In genomic region chr6:15956205-15957106, GRCh38 we compare ENCODE assay signal across 1 cellular context.
TF ChIP-seq lines count a peak whose summit lies in the region.

No MANE protein-coding gene starts in this region.

TF ChIP-seq in HEK293, 187 proteins besides CTCF, POLR2A, EP300 and RAD21 (continued from another document):
- TF ChIP-seq, protein P1, sequence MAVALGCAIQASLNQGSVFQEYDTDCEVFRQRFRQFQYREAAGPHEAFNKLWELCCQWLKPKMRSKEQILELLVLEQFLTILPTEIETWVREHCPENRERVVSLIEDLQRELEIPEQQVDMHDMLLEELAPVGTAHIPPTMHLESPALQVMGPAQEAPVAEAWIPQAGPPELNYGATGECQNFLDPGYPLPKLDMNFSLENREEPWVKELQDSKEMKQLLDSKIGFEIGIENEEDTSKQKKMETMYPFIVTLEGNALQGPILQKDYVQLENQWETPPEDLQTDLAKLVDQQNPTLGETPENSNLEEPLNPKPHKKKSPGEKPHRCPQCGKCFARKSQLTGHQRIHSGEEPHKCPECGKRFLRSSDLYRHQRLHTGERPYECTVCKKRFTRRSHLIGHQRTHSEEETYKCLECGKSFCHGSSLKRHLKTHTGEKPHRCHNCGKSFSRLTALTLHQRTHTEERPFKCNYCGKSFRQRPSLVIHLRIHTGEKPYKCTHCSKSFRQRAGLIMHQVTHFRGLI (tag by site-specific recombination; IDR thresholded peaks at IDR 0.05) = peak; percentile 55; the same call in 1 of the 2 replicates
- TF ChIP-seq TRIM28 (IDR thresholded peaks at IDR 0.05; ENCODE audit: borderline replicate concordance, low read length) = peak; percentile 51
- TF ChIP-seq ZNF792 (tag by site-specific recombination; IDR thresholded peaks at IDR 0.05) = no peak
- TF ChIP-seq ZNF132 (tag by site-specific recombination; IDR thresholded peaks at IDR 0.05; ENCODE audit: borderline replicate concordance) = no peak
- TF ChIP-seq ZNF366 (tag by site-specific recombination; conservative IDR thresholded peaks at IDR 0.05) = peak; percentile 78
- no peak for TF ChIP-seq MYNN (tag by site-specific recombination; IDR thresholded peaks at IDR 0.05; ENCODE audit: borderline replicate concordance)
- no peak for TF ChIP-seq ZNF571 (tag by site-specific recombination; IDR thresholded peaks at IDR 0.05)
- TF ChIP-seq ZNF658 (tag by site-specific recombination; IDR thresholded peaks at IDR 0.05) = no peak
- peak; percentile 41; the same call in 1 of the 2 replicates for TF ChIP-seq ZNF394 (tag by site-specific recombination; IDR thresholded peaks at IDR 0.05; ENCODE audit: borderline replicate concordance)
- TF ChIP-seq BCL11A (tag by site-specific recombination; IDR thresholded peaks at IDR 0.05; ENCODE audit: low read depth) = peak; percentile 73
- TF ChIP-seq OVOL3 (tag by site-specific recombination; IDR thresholded peaks at IDR 0.05) = peak; percentile 90
- TF ChIP-seq TCF7L2 (IDR thresholded peaks at IDR 0.05; ENCODE audit: borderline replicate concordance, low read depth, low read length) = peak; percentile 72; the same call in 1 of the 2 replicates
- TF ChIP-seq ZNF280D (tag by site-specific recombination; IDR thresholded peaks at IDR 0.05) = 0 out of 2 replicates have a peak, but pooled peaks have one; percentile 32
- TF ChIP-seq, protein P2, sequence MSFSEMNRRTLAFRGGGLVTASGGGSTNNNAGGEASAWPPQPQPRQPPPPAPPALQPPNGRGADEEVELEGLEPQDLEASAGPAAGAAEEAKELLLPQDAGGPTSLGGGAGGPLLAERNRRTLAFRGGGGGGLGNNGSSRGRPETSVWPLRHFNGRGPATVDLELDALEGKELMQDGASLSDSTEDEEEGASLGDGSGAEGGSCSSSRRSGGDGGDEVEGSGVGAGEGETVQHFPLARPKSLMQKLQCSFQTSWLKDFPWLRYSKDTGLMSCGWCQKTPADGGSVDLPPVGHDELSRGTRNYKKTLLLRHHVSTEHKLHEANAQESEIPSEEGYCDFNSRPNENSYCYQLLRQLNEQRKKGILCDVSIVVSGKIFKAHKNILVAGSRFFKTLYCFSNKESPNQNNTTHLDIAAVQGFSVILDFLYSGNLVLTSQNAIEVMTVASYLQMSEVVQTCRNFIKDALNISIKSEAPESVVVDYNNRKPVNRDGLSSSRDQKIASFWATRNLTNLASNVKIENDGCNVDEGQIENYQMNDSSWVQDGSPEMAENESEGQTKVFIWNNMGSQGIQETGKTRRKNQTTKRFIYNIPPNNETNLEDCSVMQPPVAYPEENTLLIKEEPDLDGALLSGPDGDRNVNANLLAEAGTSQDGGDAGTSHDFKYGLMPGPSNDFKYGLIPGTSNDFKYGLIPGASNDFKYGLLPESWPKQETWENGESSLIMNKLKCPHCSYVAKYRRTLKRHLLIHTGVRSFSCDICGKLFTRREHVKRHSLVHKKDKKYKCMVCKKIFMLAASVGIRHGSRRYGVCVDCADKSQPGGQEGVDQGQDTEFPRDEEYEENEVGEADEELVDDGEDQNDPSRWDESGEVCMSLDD (tag by site-specific recombination; IDR thresholded peaks at IDR 0.05) = 0 out of 2 replicates have a peak, but pooled peaks have one; percentile 19
TF ChIP-seq in HEK293: peak in this region for 70.
